Comparison of ENCODE assay signal across 10 cellular contexts in the genomic region with DNA sequence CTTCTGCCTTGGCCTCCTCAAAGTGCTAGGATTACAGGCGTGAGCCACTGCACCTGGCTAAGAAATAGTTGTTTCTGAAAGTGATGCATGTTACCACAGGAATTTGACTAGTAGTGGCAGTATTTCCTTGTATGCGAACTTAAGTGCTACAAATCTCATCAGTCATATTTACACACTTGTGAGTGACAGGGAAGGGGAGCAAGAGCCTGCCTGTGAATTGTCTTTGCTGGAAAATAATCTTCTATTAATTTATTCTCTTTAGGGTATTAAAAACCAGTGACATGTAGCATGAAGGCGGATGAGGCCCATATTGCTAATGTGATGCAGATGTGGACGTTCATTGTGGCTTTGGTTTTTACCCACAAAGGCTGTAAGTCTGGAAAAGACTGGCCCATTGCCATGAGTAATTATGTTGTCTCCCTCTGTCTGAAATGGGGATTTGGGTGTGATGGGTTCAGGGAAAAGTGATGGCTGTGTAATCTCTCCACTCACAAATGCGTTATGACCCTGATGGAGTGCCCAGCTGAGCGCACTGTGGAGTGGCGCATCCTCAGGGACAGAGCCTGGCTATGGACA.
DNase-seq lines count a peak whose midpoint lies in the region; TF ChIP-seq lines count a peak whose summit lies in the region.
"Had no signal": no experiment of that assay in that cellular context is flagged by ENCODE, and none has a peak within 500 bp of the region (broad histone marks: within the 10 kb centered on the region; RNA-seq: fewer than 3 reads in every experiment).

No MANE protein-coding gene starts in this region.

- no peaks in the 10 kb centered on the region for H3K4me1 ChIP-seq in Karpas-422 (ENCODE audit: low read length)

- peaks cover 39% of the 10 kb centered on the region for H3K36me3 Mint-ChIP-seq in brain
- peaks cover 4% of the 10 kb centered on the region for H3K36me3 Mint-ChIP-seq in osteocyte (ENCODE audit: unreplicated experiment)

- DNase-seq in NCI-H146 (lab: John Stamatoyannopoulos, UW) (peak; percentile 47), NCI-H146 treated with DMSO at 0.1 percent for 48 hours (lab: John Stamatoyannopoulos, UW; ENCODE audit: unreplicated experiment) (no peak), NCI-H1105 (lab: John Stamatoyannopoulos, UW) (peak; percentile 39), osteocyte (ENCODE audit: extremely low spot score, unreplicated experiment) (no peak), Karpas-422 (no peak), iPS-NIHi7 (ENCODE audit: extremely low spot score) (no peak), HK-2 (ENCODE audit: unreplicated experiment) (no peak)
- DNase-seq: NCI-H1436, retina had no signal

- H3K27me3 ChIP-seq in Karpas-422 (ENCODE audit: low read length), result no peaks in the 10 kb centered on the region

- TF ChIP-seq CTCF in brain (conservative IDR thresholded peaks at IDR 0.05), result no peak
- TF ChIP-seq CTCF in osteocyte (IDR thresholded peaks at IDR 0.05), result no peak

- H3K9me3 ChIP-seq in Karpas-422 (ENCODE audit: low read length), result peaks cover 23% of the 10 kb centered on the region

- no peak overlapping the region for H3K4me3 Mint-ChIP-seq in brain
- no peak overlapping the region for H3K4me3 Mint-ChIP-seq in osteocyte (ENCODE audit: unreplicated experiment)

- H3K27ac ChIP-seq in Karpas-422 (ENCODE audit: low read length), result no peak overlapping the region

- H4K20me1 ChIP-seq in Karpas-422 (ENCODE audit: insufficient read depth, low read depth, low read length), result no peaks in the 10 kb centered on the region

- H3K79me2 ChIP-seq in Karpas-422 (ENCODE audit: low read length), result no peaks in the 10 kb centered on the region

- no peaks in the 10 kb centered on the region for H3K36me3 ChIP-seq in Karpas-422 (ENCODE audit: insufficient read depth, low read length)

- H3K9me3 Mint-ChIP-seq in brain (peaks cover 15 to 31% (median 17%) of the 10 kb centered on the region in 5 experiments), osteocyte (ENCODE audit: unreplicated experiment) (peaks cover 5% of the 10 kb centered on the region)

- no peak overlapping the region for H3K4me2 ChIP-seq in Karpas-422 (ENCODE audit: low read depth, low read length, poor library complexity, severe bottlenecking)

- no peak overlapping the region for H2AFZ ChIP-seq in Karpas-422 (ENCODE audit: low read length)

- no peak overlapping the region for H3K9ac ChIP-seq in Karpas-422 (ENCODE audit: low read length)

- H3K27me3 Mint-ChIP-seq in brain (no peaks in the 10 kb centered on the region), osteocyte (ENCODE audit: unreplicated experiment) (no peaks in the 10 kb centered on the region)

- H3K9me2 ChIP-seq in Karpas-422 (replicated peaks; ENCODE audit: insufficient read depth, low read length), result no peaks in the 10 kb centered on the region

- peaks cover 48% of the 10 kb centered on the region for H3K4me1 Mint-ChIP-seq in brain
- H3K4me1 Mint-ChIP-seq in osteocyte (ENCODE audit: unreplicated experiment), result peaks cover 36% of the 10 kb centered on the region

- no peak overlapping the region for H3K4me3 ChIP-seq in Karpas-422 (ENCODE audit: low read length)

- H3K27ac Mint-ChIP-seq in brain (peak overlapping the region in 4 of 5 experiments; percentile 11 to 77 (median 56)), osteocyte (ENCODE audit: unreplicated experiment) (peak overlapping the region; percentile 75)

Comparison
In these comparisons a context has a peak if more than half of its experiments do, and no peak if none do; other contexts are left out.
1. DNase-seq: peak in NCI-H146 (single experiment) and NCI-H1105 (single experiment); none in NCI-H146 treated with DMSO at 0.1 percent for 48 hours (single experiment), osteocyte (single experiment), Karpas-422 (single experiment), iPS-NIHi7 (single experiment) and HK-2 (single experiment).